8 cellular contexts compared by ENCODE assay signal in genomic region chr3:66582721-66583141, GRCh38.
A peak's percentile ranks its signal among the peaks of the same experiment; 100 is the strongest.
DNase-seq lines count a peak whose midpoint lies in the region; ATAC-seq and TF ChIP-seq lines count a peak whose summit lies in the region.

No MANE protein-coding gene starts in this region.

- DNase-seq in AG09309 (ENCODE audit: low read depth) = peak; percentile 72
- DNase-seq in activated CD8-positive, alpha-beta memory T cell treated with anti-CD3 and anti-CD28 coated beads, Interleukin-2, amount 50 U/mL, for 1 hour (ENCODE audit: extremely low read depth) = peak; percentile 23
- peak; percentile 25 for DNase-seq in renal cortical epithelial cell (ENCODE audit: low read depth)
- no peak for DNase-seq in NCI-H446 (lab: John Stamatoyannopoulos, UW)
- no peak for DNase-seq in cerebellum (ENCODE audit: low spot score)
- DNase-seq in HT-29 (ENCODE audit: low spot score) = no peak

- no peak overlapping the region for H3K4me3 ChIP-seq in AG09309 (ENCODE audit: control insufficient read depth, low read depth, low read length)

- ATAC-seq in GM19468 (IDR thresholded peaks at IDR 0.05; ENCODE audit: extremely low read depth, unreplicated experiment) (peak; percentile 86), HG03565 (IDR thresholded peaks at IDR 0.05; ENCODE audit: unreplicated experiment) (peak; percentile 96)

- no peak for TF ChIP-seq CTCF in AG09309 (IDR thresholded peaks at IDR 0.05; ENCODE audit: control insufficient read depth, insufficient read depth, low read depth, low read length, missing control alignments)

Comparison
In these comparisons a context has a peak if more than half of its experiments do, and no peak if none do; other contexts are left out.
1. DNase-seq: peak in AG09309 (single experiment), activated CD8-positive, alpha-beta memory T cell treated with anti-CD3 and anti-CD28 coated beads, Interleukin-2, amount 50 U/mL, for 1 hour (single experiment) and renal cortical epithelial cell (single experiment); none in NCI-H446 (0 of 2), cerebellum (single experiment) and HT-29 (single experiment).